In genomic region chr5:132417889-132418432, GRCh38 we compare ENCODE assay signal across 9 cellular contexts. TPM values are rescaled to one million over a fixed set of nuclear protein-coding genes. Genes with fewer than 3 reads are reported as not detected.
DNase-seq lines count a peak whose midpoint lies in the region; ATAC-seq, FAIRE-seq and TF ChIP-seq lines count a peak whose summit lies in the region.
"Had no signal": no experiment of that assay in that cellular context is flagged by ENCODE, and none has a peak within 500 bp of the region (broad histone marks: within the 10 kb centered on the region; RNA-seq: fewer than 3 reads in every experiment).

No MANE protein-coding gene starts in this region.

- ATAC-seq in CD8-positive, alpha-beta T cell = no peak
- ATAC-seq in T-helper 17 cell (no peak), HG02763 (IDR thresholded peaks at IDR 0.05; ENCODE audit: unreplicated experiment) (no peak)

- DNase-seq in CD8-positive, alpha-beta T cell = no peak
- DNase-seq in T-helper 17 cell (no peak), left ventricle myocardium inferior (no peak), small intestine (no peak), SIG-M5 (lab: John Stamatoyannopoulos, UW) (no peak), D341Med (ENCODE audit: low spot score) (no peak)
- DNase-seq: NCI-H1417 treated with DMSO at 0.1 percent for 48 hours, NCI-H524 treated with DMSO at 0.1 percent for 48 hours had no signal

- peaks cover 69% of the 10 kb centered on the region for H3K36me3 Mint-ChIP-seq in CD8-positive, alpha-beta T cell
- H3K36me3 Mint-ChIP-seq in T-helper 17 cell (ENCODE audit: low read depth) = peaks cover 7% of the 10 kb centered on the region

- H3K4me3 ChIP-seq in CD8-positive, alpha-beta T cell (ENCODE audit: low read depth, low read length) = no peak overlapping the region
- H3K4me3 ChIP-seq in left ventricle myocardium inferior = no peak overlapping the region
- no peak overlapping the region for H3K4me3 ChIP-seq in small intestine (ENCODE audit: low read depth in 1 of 2, low read length in 2 of 2)

- no peak overlapping the region for H3K4me3 Mint-ChIP-seq in CD8-positive, alpha-beta T cell
- H3K4me3 Mint-ChIP-seq in T-helper 17 cell = peak overlapping the region; percentile 55

- intact Hi-C loops in CD8-positive, alpha-beta T cell (cut with DNase I, micrococcal nuclease) = loop anchor here (2.0 to 10.0 kb wide), 4 partner anchors 19 to 623 kb away; partner anchors contain the start of gene FNIP1 (in 1 of the 2)
- intact Hi-C loops in left ventricle myocardium inferior (cut with micrococcal nuclease) = loop anchor here (5.0 kb wide), 1 partner anchor 74 kb away; the partner anchor contains the start of gene IRF1

- TF ChIP-seq CTCF in CD8-positive, alpha-beta T cell (IDR thresholded peaks at IDR 0.05) = no peak
- TF ChIP-seq CTCF in left ventricle myocardium inferior (IDR thresholded peaks at IDR 0.05; ENCODE audit: borderline replicate concordance) = no peak

- H3K27ac ChIP-seq in CD8-positive, alpha-beta T cell (ENCODE audit: low read depth, low read length) = no peak overlapping the region
- H3K27ac ChIP-seq in left ventricle myocardium inferior (replicated peaks) (peak overlapping the region; percentile 99), small intestine (ENCODE audit: low read depth in 1 of 2, low read length in 1 of 2) (peak overlapping the region; percentile 22 to 73)

- no peaks in the 10 kb centered on the region for H3K9me3 ChIP-seq in CD8-positive, alpha-beta T cell (ENCODE audit: low read length)
- H3K9me3 ChIP-seq in T-helper 17 cell (ENCODE audit: control insufficient read depth, low read length, poor library complexity, severe bottlenecking) (no peaks in the 10 kb centered on the region), left ventricle myocardium inferior (replicated peaks) (no peaks in the 10 kb centered on the region), small intestine (ENCODE audit: control insufficient read depth, low read depth) (no peaks in the 10 kb centered on the region)

- peak overlapping the region; percentile 94 for H3K27ac Mint-ChIP-seq in CD8-positive, alpha-beta T cell
- H3K27ac Mint-ChIP-seq in T-helper 17 cell = peak overlapping the region; percentile 99

- CTCF ChIA-PET in CD8-positive, alpha-beta T cell (lab: Charles Lee) = interaction anchor here (0.7 to 5.2 kb wide), 18 partner anchors 10 to 83 kb away, joined by 3 to 32 read pairs (median 4); partner anchors contain the start of gene IRF1

- H3K9me3 Mint-ChIP-seq in CD8-positive, alpha-beta T cell = no peaks in the 10 kb centered on the region

- peaks cover 91% of the 10 kb centered on the region for H3K4me1 Mint-ChIP-seq in CD8-positive, alpha-beta T cell (ENCODE audit: low read depth)
- H3K4me1 Mint-ChIP-seq in T-helper 17 cell = peaks cover 77% of the 10 kb centered on the region

- no peaks in the 10 kb centered on the region for H3K27me3 ChIP-seq in CD8-positive, alpha-beta T cell (ENCODE audit: insufficient read depth, low read length)
- H3K27me3 ChIP-seq in left ventricle myocardium inferior (ENCODE audit: low read depth) = no peaks in the 10 kb centered on the region
- no peaks in the 10 kb centered on the region for H3K27me3 ChIP-seq in small intestine (ENCODE audit: control insufficient read depth in 2 of 2, insufficient read depth in 2 of 2, low read length in 2 of 2)

- POLR2A ChIA-PET in CD8-positive, alpha-beta T cell (lab: Charles Lee) = interaction anchor here (1.0 to 2.6 kb wide), 4 partner anchors 48 to 84 kb away, joined by 3 to 9 read pairs (median 6); partner anchors contain the start of gene IRF1

- H3K36me3 ChIP-seq in CD8-positive, alpha-beta T cell (ENCODE audit: insufficient read depth, low read length) = peaks cover 4% of the 10 kb centered on the region
- H3K36me3 ChIP-seq in left ventricle myocardium inferior = peaks cover 9% of the 10 kb centered on the region
- H3K36me3 ChIP-seq in small intestine (ENCODE audit: control insufficient read depth in 2 of 2, insufficient read depth in 2 of 2, low read length in 2 of 2) = peaks cover 0 to 5% of the 10 kb centered on the region in 2 donors

- no peaks in the 10 kb centered on the region for H3K27me3 Mint-ChIP-seq in CD8-positive, alpha-beta T cell (ENCODE audit: low read depth)
- H3K27me3 Mint-ChIP-seq in T-helper 17 cell = no peaks in the 10 kb centered on the region

- FAIRE-seq in small intestine (lab: Jason Lieb, UNC) = no peak

- WGBS in small intestine, 3 donors = 86 to 87% (median 87%) methylated on average over 4 of the region's 4 CpGs

- peaks cover 81% of the 10 kb centered on the region for H3K4me1 ChIP-seq in CD8-positive, alpha-beta T cell (ENCODE audit: insufficient read depth, low read length)
- H3K4me1 ChIP-seq in left ventricle myocardium inferior (peaks cover 100% of the 10 kb centered on the region), small intestine (ENCODE audit: control insufficient read depth in 2 of 2, insufficient read depth in 1 of 2, low read depth in 1 of 2, low read length in 1 of 2) (peaks cover 17 to 27% of the 10 kb centered on the region in 2 donors)

RNA-seq across cellular contexts. Expression of gene SLC22A5, which starts 48.5 kb away (rescaled TPM):
- total RNA-seq in CD8-positive, alpha-beta T cell = 1 to 10 TPM; 4.5 to 5.3 TPM
- total RNA-seq in T-helper 17 cell = 1 to 10 TPM; 3.4 to 3.7 TPM
- total RNA-seq in left ventricle myocardium inferior = 20.8 TPM
- polyA plus RNA-seq in small intestine = 10 to 100 TPM in 2 of 3 donors, 1 to 10 TPM in 1; 9.4 to 22.1 (median 21.6) TPM
